In the genomic region with DNA sequence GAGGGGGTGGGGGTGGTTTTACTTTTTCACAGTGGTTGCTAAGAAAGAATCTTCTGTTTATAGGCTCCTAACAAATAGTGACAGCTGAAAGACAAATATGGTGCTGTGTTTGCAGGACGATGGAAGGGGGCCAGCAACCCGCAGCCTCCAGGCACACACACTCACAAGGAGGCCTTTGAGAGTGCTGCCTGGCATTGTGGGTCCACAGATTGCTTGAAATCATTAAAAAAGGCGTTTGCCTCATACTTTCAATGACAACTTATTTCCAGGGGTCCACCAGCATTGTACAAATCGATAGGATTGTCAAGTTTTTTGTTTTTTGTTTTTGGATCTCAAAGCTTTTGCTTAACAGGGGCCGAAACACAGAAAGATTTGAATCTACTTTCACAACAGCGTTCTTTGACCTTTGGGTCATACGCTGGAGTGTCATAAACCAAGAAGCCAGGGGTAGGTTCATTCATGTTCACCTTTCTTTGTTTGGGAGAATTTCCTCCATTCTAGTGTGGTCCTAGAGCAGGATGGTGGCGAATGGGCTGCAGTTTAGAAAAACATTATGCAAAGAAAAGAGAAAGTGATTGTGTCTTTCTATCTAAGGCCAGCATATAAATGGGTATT, we compare ENCODE assay signal across 11 cellular contexts. TPM values are rescaled to one million over a fixed set of nuclear protein-coding genes. Genes with fewer than 3 reads are reported as not detected.
DNase-seq lines count a peak whose midpoint lies in the region; ATAC-seq and TF ChIP-seq lines count a peak whose summit lies in the region.
"Had no signal": no experiment of that assay in that cellular context is flagged by ENCODE, and none has a peak within 500 bp of the region (broad histone marks: within the 10 kb centered on the region; RNA-seq: fewer than 3 reads in every experiment).

No MANE protein-coding gene starts in this region.

- peaks cover 12% of the 10 kb centered on the region for H3K4me1 ChIP-seq in neuron (ENCODE audit: insufficient read depth, low read length)
- H3K4me1 ChIP-seq in upper lobe of left lung: peaks cover 0 to 7% (median 0%) of the 10 kb centered on the region in 4 donors

- H3K27me3 ChIP-seq in neuron (ENCODE audit: insufficient read depth, low read length): no peaks in the 10 kb centered on the region
- no peaks in the 10 kb centered on the region for H3K27me3 ChIP-seq in upper lobe of left lung

- H3K4me1 Mint-ChIP-seq in glutamatergic neuron (ENCODE audit: low read depth, unreplicated experiment): peaks cover 14% of the 10 kb centered on the region

- ATAC-seq in upper lobe of left lung (ENCODE audit: low FRiP score in 2 of 2): peak; percentile 68 to 77

- no peak for TF ChIP-seq EP300 in upper lobe of left lung (IDR thresholded peaks at IDR 0.05)

- peaks cover 7% of the 10 kb centered on the region for H3K27me3 Mint-ChIP-seq in glutamatergic neuron (ENCODE audit: unreplicated experiment)

- H3K9me3 Mint-ChIP-seq in glutamatergic neuron (ENCODE audit: unreplicated experiment): no peaks in the 10 kb centered on the region

- no peak for TF ChIP-seq POLR2A in upper lobe of left lung (IDR thresholded peaks at IDR 0.05)

- H3K4me3 Mint-ChIP-seq in glutamatergic neuron (ENCODE audit: unreplicated experiment): peak overlapping the region; percentile 36

- H3K4me3 ChIP-seq in neuron (ENCODE audit: low read length): no peak overlapping the region
- H3K4me3 ChIP-seq in upper lobe of left lung: no peak overlapping the region

- 62 to 72% methylated on average over 8 of the region's 8 CpGs for WGBS in upper lobe of left lung, 2 donors

- H3K27ac Mint-ChIP-seq in glutamatergic neuron (ENCODE audit: unreplicated experiment): peak overlapping the region; percentile 60

- peaks cover 2% of the 10 kb centered on the region for H3K9me3 ChIP-seq in neuron (ENCODE audit: low read length)
- no peaks in the 10 kb centered on the region for H3K9me3 ChIP-seq in upper lobe of left lung

- no peaks in the 10 kb centered on the region for H3K36me3 Mint-ChIP-seq in glutamatergic neuron (ENCODE audit: unreplicated experiment)

- H3K27ac ChIP-seq in VCaP (peak overlapping the region; percentile 73), upper lobe of left lung (peak overlapping the region; percentile 47 to 81 (median 66))
- H3K27ac ChIP-seq: HL-60 had no signal

- no peak for TF ChIP-seq CTCF in VCaP (conservative IDR thresholded peaks at IDR 0.05)
- TF ChIP-seq CTCF in glutamatergic neuron (IDR thresholded peaks at IDR 0.05; ENCODE audit: partially characterized antibody, unreplicated experiment): no peak
- TF ChIP-seq CTCF in upper lobe of left lung (IDR thresholded peaks at IDR 0.05): no peak

- DNase-seq in glutamatergic neuron (no peak), upper lobe of left lung (peak in 1 of 2 donors; percentile 27), NAMALWA (ENCODE audit: low spot score) (no peak), RPMI8226 (no peak), germinal center (ENCODE audit: low spot score) (no peak), NCI-H128 (lab: John Stamatoyannopoulos, UW; ENCODE audit: unreplicated experiment) (no peak)
- DNase-seq: activated CD4-positive, alpha-beta T cell treated with anti-CD3 and anti-CD28 coated beads, Interleukin-2, amount 50 U/mL, for 48 hours; NCI-H774 had no signal

- H2AFZ ChIP-seq in neuron (ENCODE audit: low read depth, low read length): peak overlapping the region; percentile 16

- no peaks in the 10 kb centered on the region for H3K36me3 ChIP-seq in neuron (ENCODE audit: insufficient read depth, low read length)
- H3K36me3 ChIP-seq in upper lobe of left lung: no peaks in the 10 kb centered on the region

RNA-seq across cellular contexts. Expression of a gene that starts 32.6 kb away (rescaled TPM):
- total RNA-seq in glutamatergic neuron (ENCODE audit: unreplicated experiment): 262 TPM
- total RNA-seq in upper lobe of left lung: 100 to 1,000 TPM in 1 of 6 donors, 10 to 100 TPM in 5; 15.9 to 183 (median 42.2) TPM
